In the genomic region with DNA sequence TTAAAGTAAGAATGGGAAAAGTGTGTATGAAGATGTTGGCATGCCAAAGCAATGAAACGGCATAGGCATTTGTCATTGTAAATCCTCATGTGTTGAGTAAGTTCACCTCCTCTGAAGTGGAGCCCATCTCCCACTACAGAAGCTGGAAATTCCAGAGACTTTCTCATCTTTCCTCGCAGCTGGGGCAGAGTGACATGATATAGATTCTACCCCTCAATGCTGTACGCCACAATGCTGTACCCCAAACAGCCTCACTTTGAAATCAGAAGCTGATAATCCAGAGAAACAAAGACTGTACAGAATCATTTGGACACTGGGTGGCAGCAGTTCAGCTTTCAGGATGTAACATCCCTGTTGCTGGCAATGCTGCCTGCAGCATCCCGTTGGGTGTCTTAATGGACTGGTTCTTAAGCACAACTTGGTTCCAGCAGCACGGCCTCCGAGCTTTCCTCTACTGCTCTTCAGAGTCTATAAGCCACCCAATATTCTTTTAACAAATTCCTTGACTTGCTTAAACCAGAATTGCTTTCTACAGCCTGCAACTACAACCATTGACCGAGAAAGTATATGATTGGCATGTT, we compare ENCODE assay signal across 8 cellular contexts.
DNase-seq lines count a peak whose midpoint lies in the region; ATAC-seq and TF ChIP-seq lines count a peak whose summit lies in the region.

No MANE protein-coding gene starts in this region.

- peaks cover 15% of the 10 kb centered on the region for H3K27me3 Mint-ChIP-seq in T-helper 2 cell treated with Interferon-gamma antibody and Interleukin-4, amounts not matched to agents 5 μg/mL and 100 μg/mL, for 36 hours (ENCODE audit: low read depth)

- no peak overlapping the region for H3K27ac Mint-ChIP-seq in T-helper 2 cell treated with Interferon-gamma antibody and Interleukin-4, amounts not matched to agents 5 μg/mL and 100 μg/mL, for 36 hours

- in situ Hi-C loops in astrocyte of the cerebellum (cut with HindIII; ENCODE audit: low sequenced_read_pairs) = no loop called here

- peak; percentile 78 for TF ChIP-seq CTCF in astrocyte of the cerebellum (IDR thresholded peaks at IDR 0.05; ENCODE audit: low read depth, low read length, missing control alignments)

- peaks cover under 1% of the 10 kb centered on the region for H3K9me3 Mint-ChIP-seq in T-helper 2 cell treated with Interferon-gamma antibody and Interleukin-4, amounts not matched to agents 5 μg/mL and 100 μg/mL, for 36 hours

- DNase-seq in activated gamma-delta T cell treated with Interleukin-2 at 50 U/mL for 16 hours (peak; percentile 70), activated gamma-delta T cell (lab: John Stamatoyannopoulos, UW) (no peak), NCI-H1694 (lab: John Stamatoyannopoulos, UW) (peak; percentile 82), astrocyte of the cerebellum (ENCODE audit: low read depth) (peak; percentile 49), hypothalamus (lab: John Stamatoyannopoulos, UW) (peak in 31 of 51 donors; percentile 2 to 68 (median 32))
- DNase-seq in T-helper 2 cell treated with Interferon-gamma antibody and Interleukin-4, amounts not matched to agents 5 μg/mL and 100 μg/mL, for 36 hours (ENCODE audit: low spot score) = peak; percentile 39
- peak in 2 of 3 donors; percentile 34 to 51 for DNase-seq in stimulated activated CD4-positive, alpha-beta T cell treated with anti-CD3 and anti-CD28 coated beads, Interleukin-12 subunit alpha, Interleukin-12 subunit beta, amount 100 ng/mL, for 48 hours (ENCODE audit: low read depth in 2 of 3, low spot score in 1 of 3)

- peaks cover 7% of the 10 kb centered on the region for H3K4me1 Mint-ChIP-seq in T-helper 2 cell treated with Interferon-gamma antibody and Interleukin-4, amounts not matched to agents 5 μg/mL and 100 μg/mL, for 36 hours (ENCODE audit: low read depth)

- no peak overlapping the region for H3K4me3 Mint-ChIP-seq in T-helper 2 cell treated with Interferon-gamma antibody and Interleukin-4, amounts not matched to agents 5 μg/mL and 100 μg/mL, for 36 hours

- ATAC-seq in HG02852 (IDR thresholded peaks at IDR 0.05; ENCODE audit: unreplicated experiment) = peak; percentile 88

- peaks cover 14% of the 10 kb centered on the region for H3K36me3 Mint-ChIP-seq in T-helper 2 cell treated with Interferon-gamma antibody and Interleukin-4, amounts not matched to agents 5 μg/mL and 100 μg/mL, for 36 hours (ENCODE audit: low read depth)

- no peak overlapping the region for H3K4me3 ChIP-seq in astrocyte of the cerebellum (ENCODE audit: low read depth, low read length)
